Comparison of ENCODE assay signal across 8 cellular contexts in genomic region chr12:15882055-15882971, GRCh38. TPM values are rescaled to one million over a fixed set of nuclear protein-coding genes. Genes with fewer than 3 reads are reported as not detected.
DNase-seq lines count a peak whose midpoint lies in the region; ATAC-seq and TF ChIP-seq lines count a peak whose summit lies in the region.

TSS of gene STRAP (plus strand) at chr12:15882387. CDS start at chr12:15882708, 321 bp downstream.

- peak within 1 kb of the TSS; percentile 67 to 98 (median 94) for H3K27ac ChIP-seq in heart right ventricle
- peak within 1 kb of the TSS; percentile 99 for H3K27ac ChIP-seq in upper lobe of right lung

- no peaks in the 10 kb centered on the region for H3K9me3 ChIP-seq in heart right ventricle
- no peaks in the 10 kb centered on the region for H3K9me3 ChIP-seq in upper lobe of right lung

- H3K27me3 ChIP-seq in heart right ventricle, result no peaks in the 10 kb centered on the region
- no peaks in the 10 kb centered on the region for H3K27me3 ChIP-seq in upper lobe of right lung

- TF ChIP-seq CTCF in GM13976 (IDR thresholded peaks at IDR 0.05; ENCODE audit: borderline replicate concordance, control extremely low read depth, extremely low read depth, insufficient read depth, missing control alignments), result no peak
- TF ChIP-seq CTCF in heart right ventricle (IDR thresholded peaks at IDR 0.05), result no peak
- no peak for TF ChIP-seq CTCF in upper lobe of right lung (IDR thresholded peaks at IDR 0.05)

- intact Hi-C loops in T-helper 1 cell treated with Interleukin-12 subunit alpha and Interleukin-12 subunit beta and Interleukin-4 antibody, amounts not matched to agents 30 ng/mL and 1 ng/mL, for 36 hours (cut with micrococcal nuclease), result loop anchor here (1.0 to 10.0 kb wide), 14 partner anchors 17 to 1626 kb away; partner anchors contain the start of genes ARHGDIB, C12orf60, DERA and EPS8
- intact Hi-C loops in heart right ventricle (cut with DNase I), result loop anchor here in 1 of 10 donors (10.0 kb wide), 1 partner anchor 1498 kb away; no protein-coding TSS in a partner anchor
- intact Hi-C loops in posterior vena cava (cut with DNase I), result no loop called here
- intact Hi-C loops in upper lobe of right lung (cut with DNase I), result no loop called here

- peak; percentile 97 for ATAC-seq in HG02870 (IDR thresholded peaks at IDR 0.05; ENCODE audit: unreplicated experiment)
- ATAC-seq in heart right ventricle, result peak; percentile 97 to 98 (median 98)
- ATAC-seq in upper lobe of right lung, result peak; percentile 97

- H3K4me1 ChIP-seq in heart right ventricle (peaks cover 6 to 52% (median 43%) of the 10 kb centered on the region in 9 donors), upper lobe of right lung (peaks cover 19% of the 10 kb centered on the region)

- H3K36me3 ChIP-seq in heart right ventricle (peaks cover 0 to 28% (median 0%) of the 10 kb centered on the region in 9 donors), upper lobe of right lung (no peaks in the 10 kb centered on the region)

- peak within 1 kb of the TSS; percentile 47 to 91 (median 77) for H3K4me3 ChIP-seq in heart right ventricle
- peak within 1 kb of the TSS; percentile 89 for H3K4me3 ChIP-seq in upper lobe of right lung

- in situ Hi-C loops in GM13976 (cut with MboI; ENCODE audit: low sequenced_read_pairs, unreplicated experiment), result no loop called here

- 0 to 1% methylated on average over 66 of the region's 66 CpGs for WGBS in heart right ventricle, 2 donors

- DNase-seq in GM13976 (ENCODE audit: low spot score) (peak; percentile 96), NCI-H146 treated with DMSO at 0.1 percent for 48 hours (lab: John Stamatoyannopoulos, UW; ENCODE audit: unreplicated experiment) (peak; percentile 98), amniotic epithelial cell (ENCODE audit: low read depth) (peak; percentile 96), heart right ventricle (peak; percentile 96), posterior vena cava (ENCODE audit: low spot score) (peak; percentile 99), upper lobe of right lung (peak; percentile 97)

RNA-seq across cellular contexts. Expression of gene STRAP, which starts in this region (rescaled TPM):
- total RNA-seq in T-helper 1 cell treated with Interleukin-12 subunit alpha and Interleukin-12 subunit beta and Interleukin-4 antibody, amounts not matched to agents 30 ng/mL and 1 ng/mL, for 36 hours, result 88.4 and 90.8 TPM in 2 replicates
- total RNA-seq in heart right ventricle, result 100 to 1,000 TPM; 108 to 161 (median 116) TPM
- polyA plus RNA-seq in heart right ventricle, result 100 to 1,000 TPM; 104 to 149 TPM
- total RNA-seq in posterior vena cava, result 100 to 1,000 TPM in 1 of 2 donors, 10 to 100 TPM in 1; 91.6 to 129 TPM
- 68.3 TPM for total RNA-seq in upper lobe of right lung

Comparison
In these comparisons a context has a peak if more than half of its experiments do, and no peak if none do; other contexts are left out.
1. Peak in every context shown above with its lines: DNase-seq, ATAC-seq, H3K4me3 ChIP-seq and H3K27ac ChIP-seq.